In the genomic region with DNA sequence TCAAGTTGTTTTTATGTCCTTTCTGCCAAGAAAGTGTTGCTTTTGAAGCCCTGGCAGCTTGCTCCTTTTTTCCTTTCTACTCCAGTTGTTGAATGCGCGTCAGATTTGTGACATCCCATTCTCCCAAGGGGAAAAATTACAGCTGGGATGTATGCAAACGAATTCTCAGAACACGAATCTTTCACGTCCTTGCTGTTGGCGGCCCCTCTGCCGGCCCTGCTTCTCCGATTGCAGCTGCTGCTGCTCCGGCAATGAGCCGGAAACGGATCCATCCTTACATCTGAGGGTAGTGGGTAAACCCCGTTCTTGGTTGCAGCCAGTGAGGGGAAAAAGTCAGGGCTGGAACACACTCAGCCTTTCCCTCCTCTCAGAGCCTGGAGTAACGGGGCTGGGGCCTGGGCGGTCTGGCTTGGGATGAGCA, we compare ENCODE assay signal across 19 cellular contexts.
A peak's percentile ranks its signal among the peaks of the same experiment; 100 is the strongest.
DNase-seq lines count a peak whose midpoint lies in the region; TF ChIP-seq lines count a peak whose summit lies in the region.
"Had no signal": no experiment of that assay in that cellular context is flagged by ENCODE, and none has a peak within 500 bp of the region (broad histone marks: within the 10 kb centered on the region; RNA-seq: fewer than 3 reads in every experiment).

No MANE protein-coding gene starts in this region.

- H2AFZ ChIP-seq in neural cell (ENCODE audit: low read depth, low read length): no peak overlapping the region

- no peaks in the 10 kb centered on the region for H3K36me3 ChIP-seq in colonic mucosa
- H3K36me3 ChIP-seq in neural cell (ENCODE audit: insufficient read depth, low read length): no peaks in the 10 kb centered on the region
- H3K36me3 ChIP-seq: BE2C had no signal

- peak; percentile 48 for TF ChIP-seq RAD21 in neural cell (conservative IDR thresholded peaks at IDR 0.05)

- no peaks in the 10 kb centered on the region for H3K9me3 ChIP-seq in colonic mucosa
- no peaks in the 10 kb centered on the region for H3K9me3 ChIP-seq in neural cell (ENCODE audit: low read length)
- H3K9me3 ChIP-seq: BE2C, Caco-2 had no signal

- no peak overlapping the region for H3K4me2 ChIP-seq in neural cell (ENCODE audit: low read length)

- no peak overlapping the region for H3K27ac ChIP-seq in colonic mucosa
- peak overlapping the region; percentile 88 for H3K27ac ChIP-seq in neural cell (ENCODE audit: low read length)
- H3K27ac ChIP-seq in substantia nigra (ENCODE audit: low read depth, low read length, poor library complexity, severe bottlenecking): no peak overlapping the region

- H3K27me3 ChIP-seq in colonic mucosa: no peaks in the 10 kb centered on the region
- no peaks in the 10 kb centered on the region for H3K27me3 ChIP-seq in neural cell (ENCODE audit: insufficient read depth, low read depth, low read length)
- H3K27me3 ChIP-seq: BE2C had no signal

- peaks cover 4% of the 10 kb centered on the region for H3F3A ChIP-seq in neural cell (ENCODE audit: insufficient read depth, low read length, poor library complexity, severe bottlenecking)

- intact Hi-C loops in colonic mucosa (cut with DNase I): no loop called here

- DNase-seq in activated CD8-positive, alpha-beta memory T cell treated with anti-CD3 and anti-CD28 coated beads for 24 hours: peak; percentile 19
- DNase-seq in activated CD8-positive, alpha-beta memory T cell treated with anti-CD3 and anti-CD28 coated beads, Interleukin-2, amount 50 U/mL, for 48 hours: no peak
- DNase-seq in colonic mucosa: peak; percentile 6
- no peak for DNase-seq in NCI-H2029 (lab: John Stamatoyannopoulos, UW)
- DNase-seq in effector CD4-positive, alpha-beta T cell: no peak
- DNase-seq in substantia nigra (lab: John Stamatoyannopoulos, UW): no peak
- no peak for DNase-seq in A172 (ENCODE audit: low spot score)
- DNase-seq: 8988T, BE2C, Caco-2, DMS153, EL, GOT3, MM.1S, NCI-H1092, NCI-H2081 treated with DMSO at 0.1 percent for 48 hours, NCI-H69 had no signal

- no peak overlapping the region for H3K4me3 ChIP-seq in colonic mucosa
- peak overlapping the region; percentile 46 for H3K4me3 ChIP-seq in neural cell (ENCODE audit: low read length)
- H3K4me3 ChIP-seq: GM12878 had no signal

- peak; percentile 93 for TF ChIP-seq EP300 in neural cell (conservative IDR thresholded peaks at IDR 0.05; ENCODE audit: poor library complexity, severe bottlenecking)

- H4K20me1 ChIP-seq in neural cell (ENCODE audit: insufficient read depth): no peaks in the 10 kb centered on the region

- no peaks in the 10 kb centered on the region for H3K79me2 ChIP-seq in neural cell (replicated peaks; ENCODE audit: insufficient read depth, low read length)

- no peaks in the 10 kb centered on the region for H3K9me2 ChIP-seq in neural cell (ENCODE audit: insufficient read depth, low read length)

- H3K9ac ChIP-seq in colonic mucosa (ENCODE audit: low read depth in 2 of 2, low read length in 2 of 2) (no peak overlapping the region), neural cell (ENCODE audit: low read length) (peak overlapping the region; percentile 59)

- no peak for TF ChIP-seq CTCF in colonic mucosa (IDR thresholded peaks at IDR 0.05)
- peak; percentile 15 for TF ChIP-seq CTCF in neural cell (IDR thresholded peaks at IDR 0.05; ENCODE audit: poor library complexity, severe bottlenecking)

- H3K4me1 ChIP-seq in colonic mucosa: no peaks in the 10 kb centered on the region
- H3K4me1 ChIP-seq: BE2C, Caco-2 had no signal

TF ChIP-seq in neural cell, 6 proteins besides CTCF, POLR2A, EP300 and RAD21:
- TF ChIP-seq POLR2AphosphoS5 (IDR thresholded peaks at IDR 0.05) (peak; percentile 70), TAF1 (IDR thresholded peaks at IDR 0.05; ENCODE audit: low read depth) (no peak), EZH2 (IDR thresholded peaks at IDR 0.05; ENCODE audit: borderline replicate concordance, insufficient read depth, low read length, poor library complexity, severe bottlenecking) (no peak), MXI1 (conservative IDR thresholded peaks at IDR 0.05; ENCODE audit: poor library complexity, severe bottlenecking) (no peak), SMC3 (conservative IDR thresholded peaks at IDR 0.05; ENCODE audit: poor library complexity) (peak; percentile 50)
- TF ChIP-seq, protein P1, sequence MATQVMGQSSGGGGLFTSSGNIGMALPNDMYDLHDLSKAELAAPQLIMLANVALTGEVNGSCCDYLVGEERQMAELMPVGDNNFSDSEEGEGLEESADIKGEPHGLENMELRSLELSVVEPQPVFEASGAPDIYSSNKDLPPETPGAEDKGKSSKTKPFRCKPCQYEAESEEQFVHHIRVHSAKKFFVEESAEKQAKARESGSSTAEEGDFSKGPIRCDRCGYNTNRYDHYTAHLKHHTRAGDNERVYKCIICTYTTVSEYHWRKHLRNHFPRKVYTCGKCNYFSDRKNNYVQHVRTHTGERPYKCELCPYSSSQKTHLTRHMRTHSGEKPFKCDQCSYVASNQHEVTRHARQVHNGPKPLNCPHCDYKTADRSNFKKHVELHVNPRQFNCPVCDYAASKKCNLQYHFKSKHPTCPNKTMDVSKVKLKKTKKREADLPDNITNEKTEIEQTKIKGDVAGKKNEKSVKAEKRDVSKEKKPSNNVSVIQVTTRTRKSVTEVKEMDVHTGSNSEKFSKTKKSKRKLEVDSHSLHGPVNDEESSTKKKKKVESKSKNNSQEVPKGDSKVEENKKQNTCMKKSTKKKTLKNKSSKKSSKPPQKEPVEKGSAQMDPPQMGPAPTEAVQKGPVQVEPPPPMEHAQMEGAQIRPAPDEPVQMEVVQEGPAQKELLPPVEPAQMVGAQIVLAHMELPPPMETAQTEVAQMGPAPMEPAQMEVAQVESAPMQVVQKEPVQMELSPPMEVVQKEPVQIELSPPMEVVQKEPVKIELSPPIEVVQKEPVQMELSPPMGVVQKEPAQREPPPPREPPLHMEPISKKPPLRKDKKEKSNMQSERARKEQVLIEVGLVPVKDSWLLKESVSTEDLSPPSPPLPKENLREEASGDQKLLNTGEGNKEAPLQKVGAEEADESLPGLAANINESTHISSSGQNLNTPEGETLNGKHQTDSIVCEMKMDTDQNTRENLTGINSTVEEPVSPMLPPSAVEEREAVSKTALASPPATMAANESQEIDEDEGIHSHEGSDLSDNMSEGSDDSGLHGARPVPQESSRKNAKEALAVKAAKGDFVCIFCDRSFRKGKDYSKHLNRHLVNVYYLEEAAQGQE (IDR thresholded peaks at IDR 0.05; ENCODE audit: borderline replicate concordance): peak; percentile 75

Comparison
In these comparisons a context has a peak if more than half of its experiments do, and no peak if none do; other contexts are left out.
1. DNase-seq: peak in activated CD8-positive, alpha-beta memory T cell treated with anti-CD3 and anti-CD28 coated beads for 24 hours (single experiment) and colonic mucosa (single experiment); none in activated CD8-positive, alpha-beta memory T cell treated with anti-CD3 and anti-CD28 coated beads, Interleukin-2, amount 50 U/mL, for 48 hours (single experiment), NCI-H2029 (single experiment), effector CD4-positive, alpha-beta T cell (single experiment), substantia nigra (0 of 49) and A172 (single experiment).